In the genomic region with DNA sequence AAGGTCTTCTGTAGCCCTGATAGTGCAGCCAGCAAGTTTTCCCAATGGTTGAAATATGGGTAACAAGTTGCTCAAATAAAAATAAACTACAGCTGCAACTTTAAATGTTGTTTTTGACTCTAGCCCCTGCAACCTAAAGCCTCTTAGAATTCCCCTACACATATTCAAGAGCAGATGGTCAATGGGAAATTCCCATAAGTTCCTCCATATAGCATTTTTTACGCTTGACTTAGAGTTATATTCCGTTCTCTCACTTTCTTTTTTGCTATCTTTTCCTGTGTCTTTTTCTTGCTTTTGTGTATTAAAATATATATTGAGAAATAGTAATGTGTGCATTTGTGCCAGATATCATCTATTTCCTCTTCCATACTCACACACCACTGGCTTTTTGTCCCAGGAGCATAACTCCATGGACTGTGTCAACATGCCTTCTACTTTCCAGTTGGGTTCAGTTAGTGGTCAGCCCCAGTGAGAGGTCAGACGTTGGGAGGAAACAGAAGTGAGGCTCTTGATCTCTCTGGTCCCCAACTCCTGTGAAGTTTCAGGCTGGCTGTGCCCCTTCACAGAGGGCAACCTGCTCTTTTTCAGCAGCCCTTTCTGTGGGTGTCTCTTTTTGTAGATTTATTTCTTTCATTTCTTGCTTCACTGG, we compare ENCODE assay signal across 16 cellular contexts.
DNase-seq lines count a peak whose midpoint lies in the region; ATAC-seq and TF ChIP-seq lines count a peak whose summit lies in the region.
"Had no signal": no experiment of that assay in that cellular context is flagged by ENCODE, and none has a peak within 500 bp of the region (broad histone marks: within the 10 kb centered on the region; RNA-seq: fewer than 3 reads in every experiment).

No MANE protein-coding gene starts in this region.

- H3K4me3 ChIP-seq in upper lobe of right lung, result no peak overlapping the region
- H3K4me3 ChIP-seq: sigmoid colon had no signal

- CTCF ChIA-PET in activated B cell treated with CpG ODN at 0.5 μM for 24 hours (lab: Charles Lee) (no interaction called here), WTC11 (lab: Charles Lee) (no interaction called here)

- H3K27me3 ChIP-seq in upper lobe of right lung, result no peaks in the 10 kb centered on the region
- H3K27me3 ChIP-seq: sigmoid colon had no signal

- no peaks in the 10 kb centered on the region for H3K36me3 Mint-ChIP-seq in activated B cell treated with CpG ODN at 0.5 μM for 24 hours (ENCODE audit: low read depth)
- H3K36me3 Mint-ChIP-seq in WTC11, result no peaks in the 10 kb centered on the region

- intact Hi-C loops in activated B cell treated with CpG ODN at 0.5 μM for 24 hours (cut with micrococcal nuclease), result no loop called here
- intact Hi-C loops in upper lobe of right lung (cut with DNase I), result no loop called here

- H3K27ac ChIP-seq in upper lobe of right lung, result no peak overlapping the region
- H3K27ac ChIP-seq: C4-2B, RWPE1, sigmoid colon had no signal

- POLR2A ChIA-PET in activated B cell treated with CpG ODN at 0.5 μM for 24 hours (lab: Charles Lee), result no interaction called here
- POLR2A ChIA-PET in WTC11 (lab: Charles Lee), result no interaction called here

- H3K9me3 Mint-ChIP-seq in activated B cell treated with CpG ODN at 0.5 μM for 24 hours (no peaks in the 10 kb centered on the region), WTC11 (no peaks in the 10 kb centered on the region)
- H3K9me3 Mint-ChIP-seq: activated CD4-positive, alpha-beta memory T cell treated with anti-CD3 and anti-CD28 coated beads, Interleukin-2, amount 10 ng/mL, durations not matched to agents 7 days and 5 days had no signal

- peak; percentile 23 for ATAC-seq in GM18858 (IDR thresholded peaks at IDR 0.05; ENCODE audit: unreplicated experiment)
- peak; percentile 29 for ATAC-seq in GM21423 (IDR thresholded peaks at IDR 0.05; ENCODE audit: unreplicated experiment)
- ATAC-seq in HG03064 (IDR thresholded peaks at IDR 0.05; ENCODE audit: low read depth, unreplicated experiment), result peak; percentile 34
- ATAC-seq in activated B cell treated with CpG ODN at 0.5 μM for 24 hours (ENCODE audit: low read depth), result peak; percentile 53
- no peak for ATAC-seq in WTC11
- no peak for ATAC-seq in upper lobe of right lung

- H3K27ac Mint-ChIP-seq in activated B cell treated with CpG ODN at 0.5 μM for 24 hours (peak overlapping the region; percentile 66), WTC11 (no peak overlapping the region)
- H3K27ac Mint-ChIP-seq: activated CD4-positive, alpha-beta memory T cell treated with anti-CD3 and anti-CD28 coated beads, Interleukin-2, amount 10 ng/mL, durations not matched to agents 7 days and 5 days had no signal

- TF ChIP-seq CTCF in activated B cell treated with CpG ODN at 0.5 μM for 24 hours (IDR thresholded peaks at IDR 0.05) (no peak), WTC11 (IDR thresholded peaks at IDR 0.05) (no peak), upper lobe of right lung (IDR thresholded peaks at IDR 0.05) (no peak)

- H3K4me1 ChIP-seq in upper lobe of right lung, result no peaks in the 10 kb centered on the region
- H3K4me1 ChIP-seq: sigmoid colon had no signal

- H3K36me3 ChIP-seq in upper lobe of right lung, result no peaks in the 10 kb centered on the region
- H3K36me3 ChIP-seq: sigmoid colon had no signal

- peaks cover 44% of the 10 kb centered on the region for H3K4me1 Mint-ChIP-seq in activated B cell treated with CpG ODN at 0.5 μM for 24 hours
- peaks cover 5% of the 10 kb centered on the region for H3K4me1 Mint-ChIP-seq in WTC11

- no peaks in the 10 kb centered on the region for H3K9me3 ChIP-seq in upper lobe of right lung
- H3K9me3 ChIP-seq: sigmoid colon had no signal

- H3K27me3 Mint-ChIP-seq in activated B cell treated with CpG ODN at 0.5 μM for 24 hours (no peaks in the 10 kb centered on the region), WTC11 (ENCODE audit: low read depth) (no peaks in the 10 kb centered on the region)
- H3K27me3 Mint-ChIP-seq: activated CD4-positive, alpha-beta memory T cell treated with anti-CD3 and anti-CD28 coated beads, Interleukin-2, amount 10 ng/mL, durations not matched to agents 7 days and 5 days had no signal

- H3K4me3 Mint-ChIP-seq in activated B cell treated with CpG ODN at 0.5 μM for 24 hours (peak overlapping the region; percentile 17), WTC11 (no peak overlapping the region)
- H3K4me3 Mint-ChIP-seq: activated CD4-positive, alpha-beta memory T cell treated with anti-CD3 and anti-CD28 coated beads, Interleukin-2, amount 10 ng/mL, durations not matched to agents 7 days and 5 days had no signal

- in situ Hi-C loops in G401 (cut with HindIII; ENCODE audit: low sequenced_read_pairs), result no loop called here

- DNase-seq in activated B cell treated with CpG ODN at 0.5 μM for 24 hours, result no peak
- no peak for DNase-seq in WTC11 (ENCODE audit: low spot score)
- no peak for DNase-seq in NCI-H345 treated with DMSO at 0.1 percent for 48 hours (lab: John Stamatoyannopoulos, UW; ENCODE audit: unreplicated experiment)
- no peak for DNase-seq in G401 (ENCODE audit: low spot score)
- DNase-seq in upper lobe of right lung, result no peak
- DNase-seq: activated CD4-positive, alpha-beta memory T cell treated with anti-CD3 and anti-CD28 coated beads, Interleukin-2, amount 10 ng/mL, durations not matched to agents 7 days and 5 days; activated naive CD4-positive, alpha-beta T cell; NCI-H1417 treated with DMSO at 0.1 percent for 48 hours; NCI-H524; sigmoid colon; T-helper 9 cell had no signal

TF ChIP-seq in WTC11, 78 proteins besides CTCF, POLR2A, EP300 and RAD21:
- TF ChIP-seq ZNF232 (CRISPR knock-in tag; IDR thresholded peaks at IDR 0.05) (no peak), ZNF219 (CRISPR knock-in tag; IDR thresholded peaks at IDR 0.05; ENCODE audit: borderline replicate concordance) (no peak), ZNF317 (CRISPR knock-in tag; IDR thresholded peaks at IDR 0.05; ENCODE audit: borderline replicate concordance, low read depth) (no peak), ZNF396 (CRISPR knock-in tag; IDR thresholded peaks at IDR 0.05; ENCODE audit: borderline replicate concordance) (no peak), MYBL2 (CRISPR knock-in tag; IDR thresholded peaks at IDR 0.05) (no peak), CREB1 (CRISPR knock-in tag; IDR thresholded peaks at IDR 0.05) (no peak), AFF4 (CRISPR knock-in tag; IDR thresholded peaks at IDR 0.05; ENCODE audit: borderline replicate concordance) (no peak), SMAD3 (CRISPR knock-in tag; IDR thresholded peaks at IDR 0.05; ENCODE audit: borderline replicate concordance) (no peak)
TF ChIP-seq in WTC11: peak in this region for 0.

Comparison
In these comparisons a context has a peak if more than half of its experiments do, and no peak if none do; other contexts are left out.
1. ATAC-seq: peak in GM18858 (single experiment), GM21423 (single experiment), HG03064 (single experiment) and activated B cell treated with CpG ODN at 0.5 μM for 24 hours (single experiment); none in WTC11 (single experiment) and upper lobe of right lung (single experiment).